2 cellular contexts compared by ENCODE assay signal in the genomic region with DNA sequence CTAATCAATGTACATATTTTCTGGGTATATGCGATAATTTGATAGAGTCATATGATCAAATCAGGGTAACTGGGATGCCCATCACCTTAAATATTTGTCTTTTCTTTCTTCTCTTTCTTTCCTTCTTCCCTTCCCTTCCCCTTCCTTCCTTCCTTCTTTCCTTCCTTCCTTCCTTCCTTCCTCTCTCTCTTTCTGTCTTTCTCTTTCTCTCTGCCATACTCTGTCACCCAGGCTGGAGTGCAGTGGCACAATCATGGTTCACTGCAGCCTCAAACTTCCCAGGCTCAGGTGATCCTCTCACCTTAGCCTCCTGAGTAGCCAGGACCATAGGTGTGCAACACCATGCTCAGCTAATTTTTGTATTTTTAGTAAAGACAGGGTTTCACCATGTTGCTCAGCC.
A peak's percentile ranks its signal among the peaks of the same experiment; 100 is the strongest.
TF ChIP-seq lines count a peak whose summit lies in the region.

No MANE protein-coding gene starts in this region.

TF ChIP-seq in HEK293, 187 proteins besides CTCF, POLR2A, EP300 and RAD21:
- TF ChIP-seq ZNF366 (tag by site-specific recombination; conservative IDR thresholded peaks at IDR 0.05): peak; percentile 60; the same call in 1 of the 2 replicates
TF ChIP-seq in HEK293: peak in this region for 1; not testable (repeated sequence) for 186.

TF ChIP-seq in K562, 482 proteins besides CTCF, POLR2A, EP300 and RAD21:
- TF ChIP-seq ZNF512 (tag; IDR thresholded peaks at IDR 0.05): peak; percentile 63
TF ChIP-seq in K562: peak in this region for 1; not testable (repeated sequence) for 481.
